Comparison of ENCODE assay signal across 14 cellular contexts in the genomic region with DNA sequence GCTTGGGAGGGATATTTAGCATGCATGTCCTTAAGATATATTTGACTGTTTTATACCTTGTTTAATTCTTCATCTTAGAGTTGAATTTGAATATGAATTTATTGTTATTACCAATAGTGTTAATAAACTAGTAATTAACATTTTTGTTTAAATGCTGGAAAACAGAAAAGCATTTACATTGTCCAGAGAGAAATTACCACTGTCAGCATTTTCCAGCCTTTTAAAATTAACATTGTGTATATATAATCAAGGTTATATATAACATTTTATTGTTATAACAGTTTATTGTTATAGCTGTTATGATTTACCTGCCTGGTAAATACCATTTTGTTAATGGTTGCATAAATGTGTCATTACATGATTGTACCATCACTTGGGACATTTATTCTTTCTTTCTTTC. TPM values are rescaled to one million over a fixed set of nuclear protein-coding genes. Genes with fewer than 3 reads are reported as not detected.
A peak's percentile ranks its signal among the peaks of the same experiment; 100 is the strongest.
DNase-seq lines count a peak whose midpoint lies in the region; ATAC-seq, FAIRE-seq and TF ChIP-seq lines count a peak whose summit lies in the region.
"Had no signal": no experiment of that assay in that cellular context is flagged by ENCODE, and none has a peak within 500 bp of the region (broad histone marks: within the 10 kb centered on the region; RNA-seq: fewer than 3 reads in every experiment).

No MANE protein-coding gene starts in this region.

- no peak overlapping the region for H3K18ac ChIP-seq in IMR-90 (ENCODE audit: low read depth, low read length)

- peaks cover 70% of the 10 kb centered on the region for H3K36me3 Mint-ChIP-seq in effector memory CD8-positive, alpha-beta T cell (ENCODE audit: insufficient read depth)

- H3K79me1 ChIP-seq in IMR-90 (ENCODE audit: low read depth in 1 of 2, low read length in 2 of 2), result peaks cover 21 to 25% of the 10 kb centered on the region in 2 experiments; a peak in 3 of 4 replicates

- no peak overlapping the region for H2BK15ac ChIP-seq in IMR-90 (ENCODE audit: low read depth, low read length)

- peak overlapping the region; percentile 13 to 73 for H3K27ac Mint-ChIP-seq in effector memory CD8-positive, alpha-beta T cell

- H3K4me3 ChIP-seq in IMR-90 (ENCODE audit: insufficient read depth, low read depth, low read length) (no peak overlapping the region), lower lobe of right lung (no peak overlapping the region)
- H3K4me3 ChIP-seq: HAP-1 had no signal

- H3K27me3 ChIP-seq in IMR-90 (ENCODE audit: control insufficient read depth, insufficient read depth, low read length), result no peaks in the 10 kb centered on the region
- no peaks in the 10 kb centered on the region for H3K27me3 ChIP-seq in lower lobe of right lung (ENCODE audit: low read depth)
- H3K27me3 ChIP-seq: BE2C had no signal

- CTCF ChIA-PET in IMR-90 (lab: Yijun Ruan, JAX), result interaction anchor here (1.1 kb wide), 1 partner anchor 25 kb away, joined by 3 read pairs; a partner anchor contains a TSS

- TF ChIP-seq RAD21 in IMR-90 (IDR thresholded peaks at IDR 0.05; ENCODE audit: low read length), result no peak

- no peak overlapping the region for H3K4ac ChIP-seq in IMR-90 (ENCODE audit: low read depth, low read length)

- H3K56ac ChIP-seq in IMR-90 (ENCODE audit: extremely low read depth, insufficient read depth, low read length), result no peak overlapping the region

- no TSS peak for BruUV-seq in IMR-90 (replicated peaks; lab: Mats Ljungman, UMichigan)

- no peak overlapping the region for H3K14ac ChIP-seq in IMR-90 (replicated peaks; ENCODE audit: low read depth, low read length)

- no peak overlapping the region for H3K4me3 Mint-ChIP-seq in effector memory CD8-positive, alpha-beta T cell
- H3K4me3 Mint-ChIP-seq: CD4-positive, alpha-beta memory T cell had no signal

- no peak overlapping the region for H2BK120ac ChIP-seq in IMR-90 (ENCODE audit: low read depth, low read length)

- no peak overlapping the region for H2BK20ac ChIP-seq in IMR-90 (ENCODE audit: low read depth, low read length)

- H4K8ac ChIP-seq in IMR-90 (ENCODE audit: low read depth in 2 of 2, low read length in 2 of 2), result no peak overlapping the region

- H2AFZ ChIP-seq in IMR-90 (replicated peaks; ENCODE audit: low read length, poor library complexity), result no peak overlapping the region

- no peak for TF ChIP-seq POLR2A in IMR-90 (IDR thresholded peaks at IDR 0.05; ENCODE audit: low read depth, low read length)

- H3K36me3 ChIP-seq in IMR-90 (ENCODE audit: control insufficient read depth, insufficient read depth, low read length) (peaks cover 61% of the 10 kb centered on the region), lower lobe of right lung (peaks cover 89% of the 10 kb centered on the region)

- no peak overlapping the region for H4K91ac ChIP-seq in IMR-90 (ENCODE audit: insufficient read depth, low read depth, low read length)

- H3K27me3 Mint-ChIP-seq in effector memory CD8-positive, alpha-beta T cell, result no peaks in the 10 kb centered on the region
- H3K27me3 Mint-ChIP-seq: CD4-positive, alpha-beta memory T cell had no signal

- intact Hi-C loops in IMR-90 (cut with micrococcal nuclease), result no loop called here
- intact Hi-C loops in lower lobe of right lung (cut with DNase I), result no loop called here

- in situ Hi-C loops in IMR-90 (cut with MboI; ENCODE audit: low sequenced_read_pairs), result no loop called here

- H2AK9ac ChIP-seq in IMR-90 (replicated peaks; ENCODE audit: low read depth, low read length, poor library complexity), result no peak overlapping the region

- no peaks in the 10 kb centered on the region for H3K9me3 Mint-ChIP-seq in effector memory CD8-positive, alpha-beta T cell
- H3K9me3 Mint-ChIP-seq: CD4-positive, alpha-beta memory T cell had no signal

- H4K20me1 ChIP-seq in IMR-90 (ENCODE audit: insufficient read depth, low read length), result no peaks in the 10 kb centered on the region

- no peak for ATAC-seq in IMR-90 (ENCODE audit: low read depth)
- no peak for ATAC-seq in effector memory CD8-positive, alpha-beta T cell (replicated peaks)
- ATAC-seq in lower lobe of right lung, result no peak

- no peaks in the 10 kb centered on the region for H3K4me1 Mint-ChIP-seq in effector memory CD8-positive, alpha-beta T cell (ENCODE audit: low read depth in 2 of 2)

- POLR2A ChIA-PET in IMR-90 (lab: Charles Lee; ENCODE audit: unreplicated experiment), result no interaction called here

- no peak overlapping the region for H3K23ac ChIP-seq in IMR-90 (ENCODE audit: low read depth, low read length)

- no peak overlapping the region for H2BK5ac ChIP-seq in IMR-90 (ENCODE audit: low read depth, low read length, poor library complexity, severe bottlenecking)

- dilution Hi-C loops in IMR-90 (cut with HindIII; ENCODE audit: low sequenced_read_pairs, unreplicated experiment), result no loop called here

- no peak overlapping the region for H4K5ac ChIP-seq in IMR-90 (ENCODE audit: low read depth, low read length)

- no peak overlapping the region for H3K27ac ChIP-seq in IMR-90 (ENCODE audit: insufficient read depth, low read length)
- H3K27ac ChIP-seq in lower lobe of right lung, result no peak overlapping the region
- H3K27ac ChIP-seq: C4-2B had no signal

- peak; percentile 16 for FAIRE-seq in A204.1 (lab: Jason Lieb, UNC)
- FAIRE-seq: GM12892, H1 had no signal

- H3K9me3 ChIP-seq in IMR-90 (ENCODE audit: control insufficient read depth, insufficient read depth, low read length) (no peaks in the 10 kb centered on the region), lower lobe of right lung (no peaks in the 10 kb centered on the region)
- H3K9me3 ChIP-seq: BE2C, HAP-1 had no signal

- peaks cover 5% of the 10 kb centered on the region; the same call in 1 of the 2 replicates for H3K9me1 ChIP-seq in IMR-90 (ENCODE audit: insufficient read depth, low read length)

- DNase-seq in IMR-90, result no peak
- DNase-seq in effector memory CD8-positive, alpha-beta T cell, result no peak
- DNase-seq in activated CD4-positive, alpha-beta T cell treated with anti-CD3 and anti-CD28 coated beads, Interleukin-2, amount 50 U/mL, for 48 hours, result no peak
- DNase-seq in lower lobe of right lung, result no peak
- no peak for DNase-seq in NOMO-1 treated with DMSO at 0.1 percent for 48 hours (lab: John Stamatoyannopoulos, UW; ENCODE audit: unreplicated experiment)
- DNase-seq: BE2C; CD4-positive, alpha-beta memory T cell; DMS79; GDM1 had no signal

- H2AK5ac ChIP-seq in IMR-90 (ENCODE audit: low read depth, low read length), result no peak overlapping the region

- TF ChIP-seq CTCF in IMR-90 (conservative IDR thresholded peaks at IDR 0.05; ENCODE audit: low read depth, low read length) (no peak), lower lobe of right lung (IDR thresholded peaks at IDR 0.05) (no peak)

- H3K4me2 ChIP-seq in IMR-90 (ENCODE audit: low read depth, low read length), result no peak overlapping the region

- H3K9ac ChIP-seq in IMR-90 (ENCODE audit: low read depth, low read length), result no peak overlapping the region

- H3K4me1 ChIP-seq in IMR-90 (ENCODE audit: control insufficient read depth, insufficient read depth, low read length) (no peaks in the 10 kb centered on the region), lower lobe of right lung (no peaks in the 10 kb centered on the region)
- H3K4me1 ChIP-seq: BE2C, HAP-1 had no signal

TF ChIP-seq in IMR-90, 13 proteins besides CTCF, POLR2A, EP300 and RAD21:
- TF ChIP-seq RCOR1 (IDR thresholded peaks at IDR 0.05; ENCODE audit: insufficient replicate concordance, low read length) (no peak), NFE2L2 (IDR thresholded peaks at IDR 0.05; ENCODE audit: low read depth, low read length) (no peak), SMC3 (IDR thresholded peaks at IDR 0.05; ENCODE audit: low read depth, low read length) (no peak), MAZ (IDR thresholded peaks at IDR 0.05; ENCODE audit: borderline replicate concordance, low read depth, low read length) (no peak), MXI1 (IDR thresholded peaks at IDR 0.05; ENCODE audit: borderline replicate concordance, low read depth, low read length) (no peak), BHLHE40 (IDR thresholded peaks at IDR 0.05; ENCODE audit: low read depth, low read length) (no peak), CEBPB (IDR thresholded peaks at IDR 0.05; ENCODE audit: low read depth, low read length) (no peak), MAFK (IDR thresholded peaks at IDR 0.05; ENCODE audit: low read depth, low read length) (peak; percentile 94), FOS (IDR thresholded peaks at IDR 0.05; ENCODE audit: low read depth, low read length) (no peak)
TF ChIP-seq in IMR-90: peak in this region for 1.

RNA-seq across cellular contexts. Expression of a gene that starts 8.0 kb away (rescaled TPM):
- total RNA-seq in IMR-90 (2012; rRNA removed) (10.4 and 11.1 TPM in 2 replicates), lower lobe of right lung (44.0 TPM)
- polyA plus RNA-seq in IMR-90 (2012; rRNA removed), result 26.1 and 29.7 TPM in 2 replicates
- 18.8 and 34.8 TPM in 2 replicates for polyA plus RNA-seq in IMR-90 (2012; cell fraction: cytosol; rRNA removed)
- 99.3 and 171 TPM in 2 replicates for polyA plus RNA-seq in IMR-90 (2012; cell fraction: nucleus; rRNA removed; ENCODE audit: low replicate concordance)

RNA-seq across cellular contexts. Expression of a gene that starts 25.2 kb away (rescaled TPM):
- total RNA-seq in IMR-90 (2012; rRNA removed), result 55.8 and 60.9 TPM in 2 replicates
- 160 and 172 TPM in 2 replicates for polyA plus RNA-seq in IMR-90 (2012; rRNA removed)
- polyA plus RNA-seq in IMR-90 (2012; cell fraction: cytosol; rRNA removed), result 97.3 and 121 TPM in 2 replicates
- 1,034 and 1,622 TPM in 2 replicates for polyA plus RNA-seq in IMR-90 (2012; cell fraction: nucleus; rRNA removed; ENCODE audit: low replicate concordance)
- 157 TPM for total RNA-seq in lower lobe of right lung

RNA-seq across cellular contexts. Expression of a gene that starts 36.4 kb away (rescaled TPM):
- 27.8 and 28.3 TPM in 2 replicates for total RNA-seq in IMR-90 (2012; rRNA removed)
- polyA plus RNA-seq in IMR-90 (2012; rRNA removed), result 42.2 and 43.5 TPM in 2 replicates
- polyA plus RNA-seq in IMR-90 (2012; cell fraction: cytosol; rRNA removed), result 33.8 and 36.4 TPM in 2 replicates
- 116 and 195 TPM in 2 replicates for polyA plus RNA-seq in IMR-90 (2012; cell fraction: nucleus; rRNA removed; ENCODE audit: low replicate concordance)
- total RNA-seq in lower lobe of right lung, result 28.1 TPM

RNA-seq across cellular contexts. Expression of a gene that starts 39.9 kb away (rescaled TPM):
- total RNA-seq in IMR-90 (2012; rRNA removed), result 26.5 and 43.3 TPM in 2 replicates
- 112 and 137 TPM in 2 replicates for polyA plus RNA-seq in IMR-90 (2012; rRNA removed)
- polyA plus RNA-seq in IMR-90 (2012; cell fraction: cytosol; rRNA removed), result 38.6 and 96.1 TPM in 2 replicates
- 22.8 and 47.7 TPM in 2 replicates for polyA plus RNA-seq in IMR-90 (2012; cell fraction: nucleus; rRNA removed; ENCODE audit: low replicate concordance)
- 85.6 TPM for total RNA-seq in lower lobe of right lung

RNA-seq across cellular contexts. Expression of a gene that starts 47.2 kb away (rescaled TPM):
- total RNA-seq in IMR-90 (2012; rRNA removed) (268 and 296 TPM in 2 replicates), lower lobe of right lung (112 TPM)
- polyA plus RNA-seq in IMR-90 (2012; rRNA removed), result 190 and 194 TPM in 2 replicates
- polyA plus RNA-seq in IMR-90 (2012; cell fraction: cytosol; rRNA removed), result 126 and 176 TPM in 2 replicates
- 254 and 364 TPM in 2 replicates for polyA plus RNA-seq in IMR-90 (2012; cell fraction: nucleus; rRNA removed; ENCODE audit: low replicate concordance)
